20 cellular contexts compared by ENCODE assay signal in genomic region chr15:68642491-68642845, GRCh38.
DNase-seq lines count a peak whose midpoint lies in the region; ATAC-seq and TF ChIP-seq lines count a peak whose summit lies in the region.
"Had no signal": no experiment of that assay in that cellular context is flagged by ENCODE, and none has a peak within 500 bp of the region (broad histone marks: within the 10 kb centered on the region; RNA-seq: fewer than 3 reads in every experiment).

No MANE protein-coding gene starts in this region.

- H3K27me3 ChIP-seq in GM23338 (ENCODE audit: insufficient read depth) (no peaks in the 10 kb centered on the region), RWPE2 (ENCODE audit: insufficient read depth, poor library complexity, severe bottlenecking) (no peaks in the 10 kb centered on the region), endodermal cell (ENCODE audit: control insufficient read depth, insufficient read depth, low read length, poor library complexity, severe bottlenecking) (no peaks in the 10 kb centered on the region), sigmoid colon (no peaks in the 10 kb centered on the region), GM23248 (replicated peaks; ENCODE audit: insufficient read depth) (no peaks in the 10 kb centered on the region)
- H3K27me3 ChIP-seq: esophagus squamous epithelium, thyroid gland had no signal

- H3F3A ChIP-seq in GM23338 (replicated peaks; ENCODE audit: low read depth) (no peaks in the 10 kb centered on the region), GM23248 (ENCODE audit: insufficient read depth) (peaks cover 31% of the 10 kb centered on the region)

- DNase-seq in GM23338 (ENCODE audit: low spot score) (peak; percentile 48), RWPE2 (ENCODE audit: low spot score) (peak; percentile 70), endodermal cell (peak; percentile 82), sigmoid colon (peak; percentile 59), HuH-7 (ENCODE audit: low spot score) (no peak), GM23248 (no peak)
- DNase-seq: activated CD8-positive, alpha-beta T cell treated with anti-CD3 and anti-CD28 coated beads, Interleukin-2, amount 10 ng/mL, durations not matched to agents 7 days and 5 days; activated T-cell treated with anti-CD3 and anti-CD28 coated beads, Interleukin-2, amount 50 U/mL, for 72 hours; Caco-2; EL; esophagus squamous epithelium; left ventricle myocardium inferior; NCI-H1436; NCI-H2171; NCI-H774; PC-3; thyroid gland had no signal

- H3K4me2 ChIP-seq in GM23338 (peak overlapping the region; percentile 4; the same call in 1 of the 2 replicates), GM23248 (ENCODE audit: unreplicated experiment) (no peak overlapping the region)

- H3K4me3 ChIP-seq in GM23338 (no peak overlapping the region), RWPE2 (ENCODE audit: severe bottlenecking) (no peak overlapping the region), endodermal cell (ENCODE audit: low read length) (no peak overlapping the region), sigmoid colon (no peak overlapping the region), GM23248 (no peak overlapping the region)
- H3K4me3 ChIP-seq: esophagus squamous epithelium, left ventricle myocardium inferior, thyroid gland had no signal

- no peaks in the 10 kb centered on the region for H3K36me3 Mint-ChIP-seq in GM23338 (ENCODE audit: low read depth)
- H3K36me3 Mint-ChIP-seq in endodermal cell (ENCODE audit: low read depth): no peaks in the 10 kb centered on the region
- H3K36me3 Mint-ChIP-seq: activated naive CD8-positive, alpha-beta T cell had no signal

- TF ChIP-seq EP300 in sigmoid colon (IDR thresholded peaks at IDR 0.05): no peak

- H3K36me3 ChIP-seq in GM23338 (ENCODE audit: insufficient read depth): no peaks in the 10 kb centered on the region
- no peaks in the 10 kb centered on the region for H3K36me3 ChIP-seq in RWPE2 (ENCODE audit: low read depth)
- no peaks in the 10 kb centered on the region for H3K36me3 ChIP-seq in endodermal cell (ENCODE audit: control insufficient read depth, insufficient read depth, low read length)
- no peaks in the 10 kb centered on the region for H3K36me3 ChIP-seq in sigmoid colon
- H3K36me3 ChIP-seq in GM23248 (ENCODE audit: low read depth): no peaks in the 10 kb centered on the region
- H3K36me3 ChIP-seq: esophagus squamous epithelium, left ventricle myocardium inferior, thyroid gland had no signal

- H3K27ac Mint-ChIP-seq in GM23338 (no peak overlapping the region), endodermal cell (peak overlapping the region; percentile 27)
- H3K27ac Mint-ChIP-seq: activated CD8-positive, alpha-beta T cell treated with anti-CD3 and anti-CD28 coated beads, Interleukin-2, amount 10 ng/mL, durations not matched to agents 7 days and 5 days; activated naive CD8-positive, alpha-beta T cell; activated T-cell treated with anti-CD3 and anti-CD28 coated beads, Interleukin-2, amount 50 U/mL, for 72 hours had no signal

- H3K9me3 Mint-ChIP-seq in GM23338: no peaks in the 10 kb centered on the region
- H3K9me3 Mint-ChIP-seq in endodermal cell: no peaks in the 10 kb centered on the region
- H3K9me3 Mint-ChIP-seq: activated T-cell treated with anti-CD3 and anti-CD28 coated beads, Interleukin-2, amount 50 U/mL, for 72 hours had no signal

- H3K4me1 Mint-ChIP-seq in GM23338 (peaks cover 21% of the 10 kb centered on the region), endodermal cell (peaks cover 4% of the 10 kb centered on the region)

- no peak overlapping the region for H3K27ac ChIP-seq in GM23338 (ENCODE audit: low read depth)
- peak overlapping the region; percentile 91 for H3K27ac ChIP-seq in RWPE2 (ENCODE audit: poor library complexity, severe bottlenecking)
- H3K27ac ChIP-seq in endodermal cell (ENCODE audit: low read depth, low read length): no peak overlapping the region
- H3K27ac ChIP-seq in sigmoid colon: no peak overlapping the region
- no peak overlapping the region for H3K27ac ChIP-seq in GM23248
- H3K27ac ChIP-seq: left ventricle myocardium inferior, thyroid gland had no signal

- in situ Hi-C loops in GM23248 (cut with MboI): no loop called here

- no peak overlapping the region for H3K9ac ChIP-seq in endodermal cell (ENCODE audit: extremely low read depth, low read length, poor library complexity, severe bottlenecking)
- H3K9ac ChIP-seq in GM23248: no peak overlapping the region

- TF ChIP-seq CTCF in GM23338 (conservative IDR thresholded peaks at IDR 0.05; ENCODE audit: low read depth in 2 of 2) (peak in 1 of 2 experiments; percentile 19; a peak in 1 of 4 replicates), RWPE2 (IDR thresholded peaks at IDR 0.05; ENCODE audit: poor library complexity, severe bottlenecking) (no peak), endodermal cell (conservative IDR thresholded peaks at IDR 0.05) (peak; percentile 27), sigmoid colon (IDR thresholded peaks at IDR 0.05) (no peak)

- H4K20me1 ChIP-seq in GM23338 (replicated peaks; ENCODE audit: insufficient read depth) (no peaks in the 10 kb centered on the region), GM23248 (ENCODE audit: insufficient read depth) (no peaks in the 10 kb centered on the region)

- H2AFZ ChIP-seq in GM23338 (no peak overlapping the region), GM23248 (no peak overlapping the region)

- WGBS in endodermal cell (ENCODE audit: insufficient coverage in 1 of 2, insufficient read length in 1 of 2), 2 experiments: 80 to 92% methylated on average over 2 to 5 of the region's 5 CpGs
- 77 to 85% methylated on average over 5 of the region's 5 CpGs for WGBS in sigmoid colon, 2 donors
- WGBS in GM23248 (ENCODE audit: low coverage in 1 of 2, low lambda C conversion rate in 2 of 2, missing lambda C conversion rate in 2 of 2), 2 experiments: 96 to 98% methylated on average over 5 of the region's 5 CpGs

- ATAC-seq in GM23338: peak; percentile 46
- ATAC-seq in RWPE2 (ENCODE audit: low read depth): no peak
- ATAC-seq in GM19463 (IDR thresholded peaks at IDR 0.05; ENCODE audit: unreplicated experiment): no peak
- no peak for ATAC-seq in GM21390 (IDR thresholded peaks at IDR 0.05; ENCODE audit: unreplicated experiment)
- ATAC-seq: activated CD8-positive, alpha-beta T cell treated with anti-CD3 and anti-CD28 coated beads, Interleukin-2, amount 10 ng/mL, durations not matched to agents 7 days and 5 days; activated T-cell treated with anti-CD3 and anti-CD28 coated beads, Interleukin-2, amount 50 U/mL, for 72 hours; PC-3 had no signal

- H3K9me3 ChIP-seq in RWPE2 (ENCODE audit: severe bottlenecking) (no peaks in the 10 kb centered on the region), endodermal cell (ENCODE audit: control insufficient read depth, low read length) (no peaks in the 10 kb centered on the region), sigmoid colon (no peaks in the 10 kb centered on the region), GM23248 (ENCODE audit: low read depth) (no peaks in the 10 kb centered on the region)
- H3K9me3 ChIP-seq: Caco-2, esophagus squamous epithelium, left ventricle myocardium inferior, thyroid gland had no signal

- no peak for TF ChIP-seq POLR2A in sigmoid colon (IDR thresholded peaks at IDR 0.05)

- peaks cover 2% of the 10 kb centered on the region for H3K27me3 Mint-ChIP-seq in GM23338 (ENCODE audit: insufficient read depth, low read depth, poor library complexity)
- no peaks in the 10 kb centered on the region for H3K27me3 Mint-ChIP-seq in endodermal cell (ENCODE audit: insufficient read depth)
- H3K27me3 Mint-ChIP-seq: activated naive CD8-positive, alpha-beta T cell had no signal

- intact Hi-C loops in sigmoid colon (cut with DNase I): no loop called here

- no peak overlapping the region for H3K4me3 Mint-ChIP-seq in GM23338
- H3K4me3 Mint-ChIP-seq in endodermal cell: no peak overlapping the region
- H3K4me3 Mint-ChIP-seq: activated CD8-positive, alpha-beta T cell treated with anti-CD3 and anti-CD28 coated beads, Interleukin-2, amount 10 ng/mL, durations not matched to agents 7 days and 5 days; activated naive CD8-positive, alpha-beta T cell; activated T-cell treated with anti-CD3 and anti-CD28 coated beads, Interleukin-2, amount 50 U/mL, for 72 hours had no signal

- H3K9me2 ChIP-seq in GM23338 (ENCODE audit: insufficient read depth) (no peaks in the 10 kb centered on the region), GM23248 (ENCODE audit: insufficient read depth) (no peaks in the 10 kb centered on the region)

- H3K4me1 ChIP-seq in GM23338 (ENCODE audit: insufficient read depth): peaks cover 12% of the 10 kb centered on the region; the same call in 1 of the 2 replicates
- H3K4me1 ChIP-seq in RWPE2 (ENCODE audit: insufficient read depth, poor library complexity, severe bottlenecking): peaks cover 36% of the 10 kb centered on the region
- peaks cover 13% of the 10 kb centered on the region for H3K4me1 ChIP-seq in endodermal cell (ENCODE audit: control insufficient read depth, insufficient read depth, low read length)
- peaks cover 0 to 11% (median 7%) of the 10 kb centered on the region in 4 donors for H3K4me1 ChIP-seq in sigmoid colon
- peaks cover 63% of the 10 kb centered on the region for H3K4me1 ChIP-seq in GM23248 (ENCODE audit: insufficient read depth)
- H3K4me1 ChIP-seq: Caco-2 had no signal

- H3K79me2 ChIP-seq in GM23338 (replicated peaks; ENCODE audit: insufficient read depth) (no peaks in the 10 kb centered on the region), GM23248 (ENCODE audit: insufficient read depth) (0 out of 2 replicates have a peak, but pooled peaks cover 7% of the 10 kb centered on the region)

TF ChIP-seq in GM23338, 12 proteins besides CTCF, POLR2A, EP300 and RAD21 (continues in another document):
- TF ChIP-seq ETS1 (IDR thresholded peaks at IDR 0.05) (no peak), JUNB (IDR thresholded peaks at IDR 0.05; ENCODE audit: unreplicated experiment) (no peak)

Comparison
In these comparisons a context has a peak if more than half of its experiments do, and no peak if none do; other contexts are left out.
1. DNase-seq: peak in GM23338 (single experiment), RWPE2 (single experiment), endodermal cell (single experiment) and sigmoid colon (single experiment); none in HuH-7 (single experiment) and GM23248 (single experiment).